ENCODE assay signal across 16 cellular contexts in genomic region chr3:193030276-193030675, GRCh38.
DNase-seq lines count a peak whose midpoint lies in the region; ATAC-seq, FAIRE-seq and TF ChIP-seq lines count a peak whose summit lies in the region.
"Had no signal": no experiment of that assay in that cellular context is flagged by ENCODE, and none has a peak within 500 bp of the region (broad histone marks: within the 10 kb centered on the region; RNA-seq: fewer than 3 reads in every experiment).

No MANE protein-coding gene starts in this region.

- no TSS peak for BruUV-seq in mammary epithelial cell (replicated peaks; lab: Mats Ljungman, UMichigan)

- H3K36me3 Mint-ChIP-seq in effector memory CD8-positive, alpha-beta T cell (ENCODE audit: insufficient read depth): no peaks in the 10 kb centered on the region
- H3K36me3 Mint-ChIP-seq in T-cell: no peaks in the 10 kb centered on the region
- H3K36me3 Mint-ChIP-seq: type B pancreatic cell had no signal

- DNase-seq in A172 (ENCODE audit: low spot score) (peak; percentile 35), GM23248 (peak; percentile 15), NCI-H2196 treated with DMSO at 0.1 percent for 48 hours (lab: John Stamatoyannopoulos, UW; ENCODE audit: unreplicated experiment) (peak; percentile 75), mammary epithelial cell (peak; percentile 13), uterus (no peak), HTR-8/SVneo (ENCODE audit: insufficient read length, low spot score) (no peak), T-cell (no peak)
- no peak for DNase-seq in effector memory CD8-positive, alpha-beta T cell
- DNase-seq: activated CD4-positive, CD25-positive, alpha-beta regulatory T cell treated with anti-CD3 and anti-CD28 coated beads, Interleukin-2, amount 50 U/mL, for 72 hours; activated T-cell treated with anti-CD3 and anti-CD28 coated beads, Interleukin-2, amount 50 U/mL, for 4 hours; kidney glomerular epithelial cell; stimulated activated CD4-positive, alpha-beta T cell treated with anti-CD3 and anti-CD28 coated beads, Interleukin-15, amount 100 ng/mL, for 24 hours had no signal

- H3K27ac Mint-ChIP-seq in effector memory CD8-positive, alpha-beta T cell: no peak overlapping the region
- H3K27ac Mint-ChIP-seq in T-cell: no peak overlapping the region
- H3K27ac Mint-ChIP-seq: GM23338, type B pancreatic cell had no signal

- CTCF ChIA-PET in mammary epithelial cell (lab: Charles Lee; ENCODE audit: low non-redundant PET) (no interaction called here), T-cell (lab: Charles Lee) (no interaction called here)

- H3K4me1 ChIP-seq in GM23248 (ENCODE audit: insufficient read depth) (no peaks in the 10 kb centered on the region), mammary epithelial cell (ENCODE audit: insufficient read depth, low read length) (no peaks in the 10 kb centered on the region), uterus (no peaks in the 10 kb centered on the region)
- H3K4me1 ChIP-seq: prostate gland had no signal

- no peak overlapping the region for H3K27ac ChIP-seq in GM23248
- H3K27ac ChIP-seq in mammary epithelial cell (ENCODE audit: insufficient read depth, low read depth, low read length): no peak overlapping the region
- H3K27ac ChIP-seq in uterus: no peak overlapping the region
- H3K27ac ChIP-seq: prostate gland, SK-N-MC had no signal

- 0 out of 2 replicates have a peak, but pooled peaks cover 5% of the 10 kb centered on the region for H3K27me3 ChIP-seq in GM23248 (replicated peaks; ENCODE audit: insufficient read depth)
- no peaks in the 10 kb centered on the region for H3K27me3 ChIP-seq in mammary epithelial cell (ENCODE audit: insufficient read depth, low read length)
- H3K27me3 ChIP-seq in uterus: no peaks in the 10 kb centered on the region

- no peaks in the 10 kb centered on the region for H3K4me1 Mint-ChIP-seq in effector memory CD8-positive, alpha-beta T cell (ENCODE audit: low read depth in 2 of 2)
- peaks cover 10 to 11% (median 10%) of the 10 kb centered on the region in 3 donors for H3K4me1 Mint-ChIP-seq in T-cell

- H3K4me3 ChIP-seq in GM23248 (no peak overlapping the region), mammary epithelial cell (replicated peaks in 1 of 3; ENCODE audit: insufficient read depth in 1 of 3, low read depth in 2 of 3, low read length in 3 of 3) (no peak overlapping the region), uterus (no peak overlapping the region)
- H3K4me3 ChIP-seq: GM23338, prostate gland, SK-N-MC had no signal

- WGBS in GM23248 (ENCODE audit: low coverage in 1 of 2, low lambda C conversion rate in 2 of 2, missing lambda C conversion rate in 2 of 2), 2 experiments: 10 to 13% methylated on average over 2 of the region's 2 CpGs
- WGBS in mammary epithelial cell (ENCODE audit: low coverage, missing lambda C conversion rate): 25% methylated on average over 2 of the region's 2 CpGs

- no peak for TF ChIP-seq CTCF in mammary epithelial cell (conservative IDR thresholded peaks at IDR 0.05 in 1 of 2, IDR thresholded peaks at IDR 0.05 in 1 of 2; ENCODE audit: extremely low read depth in 1 of 2, insufficient read depth in 1 of 2, low read depth in 1 of 2, low read length in 2 of 2)
- no peak for TF ChIP-seq CTCF in uterus (IDR thresholded peaks at IDR 0.05)

- H4K20me1 ChIP-seq in GM23248 (ENCODE audit: insufficient read depth): no peaks in the 10 kb centered on the region
- H4K20me1 ChIP-seq in mammary epithelial cell (ENCODE audit: insufficient read depth, low read length): no peaks in the 10 kb centered on the region

- H3K79me2 ChIP-seq in GM23248 (ENCODE audit: insufficient read depth) (no peaks in the 10 kb centered on the region), mammary epithelial cell (ENCODE audit: insufficient read depth, low read length) (no peaks in the 10 kb centered on the region)

- H3K9me2 ChIP-seq in GM23248 (ENCODE audit: insufficient read depth): no peaks in the 10 kb centered on the region

- H3K36me3 ChIP-seq in GM23248 (ENCODE audit: low read depth) (no peaks in the 10 kb centered on the region), mammary epithelial cell (ENCODE audit: insufficient read depth, low read length) (no peaks in the 10 kb centered on the region), uterus (no peaks in the 10 kb centered on the region)
- H3K36me3 ChIP-seq: prostate gland had no signal

- POLR2A ChIA-PET in T-cell (lab: Charles Lee): no interaction called here

- no peaks in the 10 kb centered on the region for H3K27me3 Mint-ChIP-seq in effector memory CD8-positive, alpha-beta T cell
- H3K27me3 Mint-ChIP-seq in T-cell: no peaks in the 10 kb centered on the region

- H3F3A ChIP-seq in GM23248 (ENCODE audit: insufficient read depth): no peaks in the 10 kb centered on the region

- dilution Hi-C loops in mammary epithelial cell (cut with HindIII; ENCODE audit: low sequenced_read_pairs): no loop called here

- no peak overlapping the region for H3K4me3 Mint-ChIP-seq in effector memory CD8-positive, alpha-beta T cell
- H3K4me3 Mint-ChIP-seq in T-cell: no peak overlapping the region
- H3K4me3 Mint-ChIP-seq: activated T-cell treated with anti-CD3 and anti-CD28 coated beads, Interleukin-2, amount 50 U/mL, for 4 hours; GM23338; type B pancreatic cell had no signal

- TF ChIP-seq POLR2A in uterus (IDR thresholded peaks at IDR 0.05): no peak

- in situ Hi-C loops in GM23248 (cut with MboI) (no loop called here), mammary epithelial cell (cut with MboI; ENCODE audit: low sequenced_read_pairs in 2 of 2) (loop anchor here in 1 of 2 donors (25.0 kb wide), 1 partner anchor 532 kb away; the partner anchor contains the start of gene ATP13A4)

- intact Hi-C loops in mammary epithelial cell (cut with micrococcal nuclease): no loop called here
- intact Hi-C loops in uterus (cut with DNase I; ENCODE audit: low total_unique reads): no loop called here

- H3K4me2 ChIP-seq in GM23248 (ENCODE audit: unreplicated experiment): no peak overlapping the region
- no peak overlapping the region for H3K4me2 ChIP-seq in mammary epithelial cell (ENCODE audit: insufficient read depth, low read depth, low read length)
- H3K4me2 ChIP-seq: GM23338 had no signal

- H3K9me3 ChIP-seq in GM23248 (ENCODE audit: low read depth): no peaks in the 10 kb centered on the region
- no peaks in the 10 kb centered on the region for H3K9me3 ChIP-seq in mammary epithelial cell (replicated peaks; ENCODE audit: insufficient read depth, low read length)
- H3K9me3 ChIP-seq in uterus: no peaks in the 10 kb centered on the region
- H3K9me3 ChIP-seq: prostate gland had no signal

- H2AFZ ChIP-seq in GM23248: no peak overlapping the region
- H2AFZ ChIP-seq in mammary epithelial cell (ENCODE audit: low read depth, low read length): no peak overlapping the region
- H2AFZ ChIP-seq: GM23338 had no signal

- H3K9me3 Mint-ChIP-seq in effector memory CD8-positive, alpha-beta T cell: peaks cover 0 to 4% of the 10 kb centered on the region in 2 donors
- no peaks in the 10 kb centered on the region for H3K9me3 Mint-ChIP-seq in T-cell
- H3K9me3 Mint-ChIP-seq: activated T-cell treated with anti-CD3 and anti-CD28 coated beads, Interleukin-2, amount 50 U/mL, for 4 hours; GM23338; type B pancreatic cell had no signal

- FAIRE-seq in HTR-8/SVneo (lab: Jason Lieb, UNC): no peak

- no peak for ATAC-seq in effector memory CD8-positive, alpha-beta T cell (replicated peaks)
- ATAC-seq in T-cell (replicated peaks in 1 of 4): no peak
- ATAC-seq: activated T-cell treated with anti-CD3 and anti-CD28 coated beads, Interleukin-2, amount 50 U/mL, for 4 hours; GM23338 had no signal

- no peak overlapping the region for H3K9ac ChIP-seq in GM23248
- no peak overlapping the region for H3K9ac ChIP-seq in mammary epithelial cell (ENCODE audit: insufficient read depth, low read length)

Comparison
In these comparisons a context has a peak if more than half of its experiments do, and no peak if none do; other contexts are left out.
1. DNase-seq: peak in A172 (single experiment), GM23248 (single experiment), NCI-H2196 treated with DMSO at 0.1 percent for 48 hours (single experiment) and mammary epithelial cell (single experiment); none in uterus (0 of 2), effector memory CD8-positive, alpha-beta T cell (0 of 3), HTR-8/SVneo (single experiment) and T-cell (0 of 34).